1 cellular context compared by ENCODE assay signal in the genomic region with DNA sequence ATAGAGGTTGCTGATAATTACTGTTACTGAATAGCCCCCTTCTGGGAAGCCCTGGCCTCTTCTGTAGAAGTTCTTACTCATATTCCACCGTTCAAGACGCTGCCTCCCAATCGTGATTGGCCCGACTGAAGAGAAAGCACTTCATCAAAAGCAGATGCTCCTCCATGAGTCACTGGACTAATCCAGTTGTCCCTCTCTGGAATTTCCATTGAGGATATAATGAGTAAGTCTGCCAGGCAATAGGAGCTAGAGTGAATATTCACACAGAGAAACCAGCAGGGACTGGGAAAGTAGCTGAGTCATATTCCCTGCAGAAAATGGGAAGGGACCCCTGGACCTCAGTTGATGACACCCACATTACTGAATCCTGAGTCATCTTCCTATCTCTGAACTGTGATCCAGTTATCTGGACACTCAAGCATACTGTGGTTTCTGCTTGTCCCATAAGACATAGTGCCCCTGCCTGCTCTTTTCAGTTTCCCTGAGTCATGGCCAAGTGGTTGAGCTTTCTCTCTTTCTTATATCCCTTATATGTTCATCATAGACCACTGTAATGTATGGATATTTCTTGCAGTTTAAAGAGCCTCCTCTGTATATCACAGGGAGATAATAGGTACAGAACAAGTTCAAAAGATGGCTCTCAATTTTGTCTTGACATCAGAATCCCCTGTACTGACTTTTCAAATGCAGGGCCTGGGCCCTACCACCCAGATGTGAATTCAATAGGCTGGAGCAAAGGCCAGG.
A peak's percentile ranks its signal among the peaks of the same experiment; 100 is the strongest.
TF ChIP-seq lines count a peak whose summit lies in the region.

No MANE protein-coding gene starts in this region.

TF ChIP-seq in K562, 482 proteins besides CTCF, POLR2A, EP300 and RAD21 (continued from another document and continues in another):
- TF ChIP-seq CGGBP1 (CRISPR knock-in tag; IDR thresholded peaks at IDR 0.05): no peak
- no peak for TF ChIP-seq PHB (CRISPR knock-in tag; IDR thresholded peaks at IDR 0.05)
- TF ChIP-seq ZNF175 (CRISPR knock-in tag; IDR thresholded peaks at IDR 0.05; ENCODE audit: low read depth): no peak
- TF ChIP-seq PCBP2 (IDR thresholded peaks at IDR 0.05; ENCODE audit: low read depth, low read length, poor library complexity, severe bottlenecking): no peak
- TF ChIP-seq HEY1 (CRISPR knock-in tag; IDR thresholded peaks at IDR 0.05; ENCODE audit: borderline replicate concordance): no peak
- TF ChIP-seq ZNF280B (CRISPR knock-in tag; IDR thresholded peaks at IDR 0.05): no peak
- no peak for TF ChIP-seq HNRNPH1 (optimal IDR thresholded peaks at IDR 0.05; ENCODE audit: low read depth, low read length)
- TF ChIP-seq NFE2 (IDR thresholded peaks at IDR 0.05; ENCODE audit: low read depth): peak; percentile 99
- TF ChIP-seq GTF3C2 (IDR thresholded peaks at IDR 0.05; ENCODE audit: borderline replicate concordance, extremely low read depth, insufficient read length): no peak
- TF ChIP-seq ZFP30 (CRISPR knock-in tag; IDR thresholded peaks at IDR 0.05; ENCODE audit: borderline replicate concordance): no peak
- TF ChIP-seq, protein P1, sequence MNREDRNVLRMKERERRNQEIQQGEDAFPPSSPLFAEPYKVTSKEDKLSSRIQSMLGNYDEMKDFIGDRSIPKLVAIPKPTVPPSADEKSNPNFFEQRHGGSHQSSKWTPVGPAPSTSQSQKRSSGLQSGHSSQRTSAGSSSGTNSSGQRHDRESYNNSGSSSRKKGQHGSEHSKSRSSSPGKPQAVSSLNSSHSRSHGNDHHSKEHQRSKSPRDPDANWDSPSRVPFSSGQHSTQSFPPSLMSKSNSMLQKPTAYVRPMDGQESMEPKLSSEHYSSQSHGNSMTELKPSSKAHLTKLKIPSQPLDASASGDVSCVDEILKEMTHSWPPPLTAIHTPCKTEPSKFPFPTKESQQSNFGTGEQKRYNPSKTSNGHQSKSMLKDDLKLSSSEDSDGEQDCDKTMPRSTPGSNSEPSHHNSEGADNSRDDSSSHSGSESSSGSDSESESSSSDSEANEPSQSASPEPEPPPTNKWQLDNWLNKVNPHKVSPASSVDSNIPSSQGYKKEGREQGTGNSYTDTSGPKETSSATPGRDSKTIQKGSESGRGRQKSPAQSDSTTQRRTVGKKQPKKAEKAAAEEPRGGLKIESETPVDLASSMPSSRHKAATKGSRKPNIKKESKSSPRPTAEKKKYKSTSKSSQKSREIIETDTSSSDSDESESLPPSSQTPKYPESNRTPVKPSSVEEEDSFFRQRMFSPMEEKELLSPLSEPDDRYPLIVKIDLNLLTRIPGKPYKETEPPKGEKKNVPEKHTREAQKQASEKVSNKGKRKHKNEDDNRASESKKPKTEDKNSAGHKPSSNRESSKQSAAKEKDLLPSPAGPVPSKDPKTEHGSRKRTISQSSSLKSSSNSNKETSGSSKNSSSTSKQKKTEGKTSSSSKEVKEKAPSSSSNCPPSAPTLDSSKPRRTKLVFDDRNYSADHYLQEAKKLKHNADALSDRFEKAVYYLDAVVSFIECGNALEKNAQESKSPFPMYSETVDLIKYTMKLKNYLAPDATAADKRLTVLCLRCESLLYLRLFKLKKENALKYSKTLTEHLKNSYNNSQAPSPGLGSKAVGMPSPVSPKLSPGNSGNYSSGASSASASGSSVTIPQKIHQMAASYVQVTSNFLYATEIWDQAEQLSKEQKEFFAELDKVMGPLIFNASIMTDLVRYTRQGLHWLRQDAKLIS (CRISPR knock-in tag; IDR thresholded peaks at IDR 0.05): no peak
- TF ChIP-seq, protein P2, sequence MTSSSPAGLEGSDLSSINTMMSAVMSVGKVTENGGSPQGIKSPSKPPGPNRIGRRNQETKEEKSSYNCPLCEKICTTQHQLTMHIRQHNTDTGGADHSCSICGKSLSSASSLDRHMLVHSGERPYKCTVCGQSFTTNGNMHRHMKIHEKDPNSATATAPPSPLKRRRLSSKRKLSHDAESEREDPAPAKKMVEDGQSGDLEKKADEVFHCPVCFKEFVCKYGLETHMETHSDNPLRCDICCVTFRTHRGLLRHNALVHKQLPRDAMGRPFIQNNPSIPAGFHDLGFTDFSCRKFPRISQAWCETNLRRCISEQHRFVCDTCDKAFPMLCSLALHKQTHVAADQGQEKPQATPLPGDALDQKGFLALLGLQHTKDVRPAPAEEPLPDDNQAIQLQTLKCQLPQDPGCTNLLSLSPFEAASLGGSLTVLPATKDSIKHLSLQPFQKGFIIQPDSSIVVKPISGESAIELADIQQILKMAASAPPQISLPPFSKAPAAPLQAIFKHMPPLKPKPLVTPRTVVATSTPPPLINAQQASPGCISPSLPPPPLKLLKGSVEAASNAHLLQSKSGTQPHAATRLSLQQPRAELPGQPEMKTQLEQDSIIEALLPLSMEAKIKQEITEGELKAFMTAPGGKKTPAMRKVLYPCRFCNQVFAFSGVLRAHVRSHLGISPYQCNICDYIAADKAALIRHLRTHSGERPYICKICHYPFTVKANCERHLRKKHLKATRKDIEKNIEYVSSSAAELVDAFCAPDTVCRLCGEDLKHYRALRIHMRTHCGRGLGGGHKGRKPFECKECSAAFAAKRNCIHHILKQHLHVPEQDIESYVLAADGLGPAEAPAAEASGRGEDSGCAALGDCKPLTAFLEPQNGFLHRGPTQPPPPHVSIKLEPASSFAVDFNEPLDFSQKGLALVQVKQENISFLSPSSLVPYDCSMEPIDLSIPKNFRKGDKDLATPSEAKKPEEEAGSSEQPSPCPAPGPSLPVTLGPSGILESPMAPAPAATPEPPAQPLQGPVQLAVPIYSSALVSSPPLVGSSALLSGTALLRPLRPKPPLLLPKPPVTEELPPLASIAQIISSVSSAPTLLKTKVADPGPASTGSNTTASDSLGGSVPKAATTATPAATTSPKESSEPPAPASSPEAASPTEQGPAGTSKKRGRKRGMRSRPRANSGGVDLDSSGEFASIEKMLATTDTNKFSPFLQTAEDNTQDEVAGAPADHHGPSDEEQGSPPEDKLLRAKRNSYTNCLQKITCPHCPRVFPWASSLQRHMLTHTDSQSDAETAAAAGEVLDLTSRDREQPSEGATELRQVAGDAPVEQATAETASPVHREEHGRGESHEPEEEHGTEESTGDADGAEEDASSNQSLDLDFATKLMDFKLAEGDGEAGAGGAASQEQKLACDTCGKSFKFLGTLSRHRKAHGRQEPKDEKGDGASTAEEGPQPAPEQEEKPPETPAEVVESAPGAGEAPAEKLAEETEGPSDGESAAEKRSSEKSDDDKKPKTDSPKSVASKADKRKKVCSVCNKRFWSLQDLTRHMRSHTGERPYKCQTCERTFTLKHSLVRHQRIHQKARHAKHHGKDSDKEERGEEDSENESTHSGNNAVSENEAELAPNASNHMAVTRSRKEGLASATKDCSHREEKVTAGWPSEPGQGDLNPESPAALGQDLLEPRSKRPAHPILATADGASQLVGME (CRISPR knock-in tag; IDR thresholded peaks at IDR 0.05): no peak
- TF ChIP-seq ZNF76 (CRISPR knock-in tag; IDR thresholded peaks at IDR 0.05; ENCODE audit: borderline replicate concordance): no peak
- TF ChIP-seq TARDBP (IDR thresholded peaks at IDR 0.05): no peak
- TF ChIP-seq, protein P3, sequence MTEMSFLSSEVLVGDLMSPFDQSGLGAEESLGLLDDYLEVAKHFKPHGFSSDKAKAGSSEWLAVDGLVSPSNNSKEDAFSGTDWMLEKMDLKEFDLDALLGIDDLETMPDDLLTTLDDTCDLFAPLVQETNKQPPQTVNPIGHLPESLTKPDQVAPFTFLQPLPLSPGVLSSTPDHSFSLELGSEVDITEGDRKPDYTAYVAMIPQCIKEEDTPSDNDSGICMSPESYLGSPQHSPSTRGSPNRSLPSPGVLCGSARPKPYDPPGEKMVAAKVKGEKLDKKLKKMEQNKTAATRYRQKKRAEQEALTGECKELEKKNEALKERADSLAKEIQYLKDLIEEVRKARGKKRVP (CRISPR knock-in tag; IDR thresholded peaks at IDR 0.05): 0 out of 2 replicates have a peak, but pooled peaks have one; percentile 34
- TF ChIP-seq ZNF717 (CRISPR knock-in tag; IDR thresholded peaks at IDR 0.05): no peak
- no peak for TF ChIP-seq HNRNPLL (IDR thresholded peaks at IDR 0.05; ENCODE audit: low read depth, low read length, poor library complexity, severe bottlenecking)
- no peak for TF ChIP-seq RBM17 (IDR thresholded peaks at IDR 0.05; ENCODE audit: borderline replicate concordance, low read depth, low read length)
- TF ChIP-seq KAT2B (IDR thresholded peaks at IDR 0.05; ENCODE audit: low read depth, low read length): no peak
- no peak for TF ChIP-seq HIVEP1 (CRISPR knock-in tag; IDR thresholded peaks at IDR 0.05)
- no peak for TF ChIP-seq KLF13 (tag; IDR thresholded peaks at IDR 0.05; ENCODE audit: borderline replicate concordance, low read depth)
- TF ChIP-seq SRF (CRISPR knock-in tag; IDR thresholded peaks at IDR 0.05): peak in 1 of 2 experiments; percentile 71; a peak in 1 of 4 replicates
- TF ChIP-seq, protein P4, sequence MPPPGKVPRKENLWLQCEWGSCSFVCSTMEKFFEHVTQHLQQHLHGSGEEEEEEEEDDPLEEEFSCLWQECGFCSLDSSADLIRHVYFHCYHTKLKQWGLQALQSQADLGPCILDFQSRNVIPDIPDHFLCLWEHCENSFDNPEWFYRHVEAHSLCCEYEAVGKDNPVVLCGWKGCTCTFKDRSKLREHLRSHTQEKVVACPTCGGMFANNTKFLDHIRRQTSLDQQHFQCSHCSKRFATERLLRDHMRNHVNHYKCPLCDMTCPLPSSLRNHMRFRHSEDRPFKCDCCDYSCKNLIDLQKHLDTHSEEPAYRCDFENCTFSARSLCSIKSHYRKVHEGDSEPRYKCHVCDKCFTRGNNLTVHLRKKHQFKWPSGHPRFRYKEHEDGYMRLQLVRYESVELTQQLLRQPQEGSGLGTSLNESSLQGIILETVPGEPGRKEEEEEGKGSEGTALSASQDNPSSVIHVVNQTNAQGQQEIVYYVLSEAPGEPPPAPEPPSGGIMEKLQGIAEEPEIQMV (tag; conservative IDR thresholded peaks at IDR 0.05; ENCODE audit: low read depth): peak; percentile 91
- no peak for TF ChIP-seq ILK (tag; IDR thresholded peaks at IDR 0.05; ENCODE audit: borderline replicate concordance, low read depth)
- TF ChIP-seq TRIM25 (IDR thresholded peaks at IDR 0.05; ENCODE audit: borderline replicate concordance): no peak
- no peak for TF ChIP-seq TSHZ1 (CRISPR knock-in tag; IDR thresholded peaks at IDR 0.05)
